14 cellular contexts compared by ENCODE assay signal in the genomic region with DNA sequence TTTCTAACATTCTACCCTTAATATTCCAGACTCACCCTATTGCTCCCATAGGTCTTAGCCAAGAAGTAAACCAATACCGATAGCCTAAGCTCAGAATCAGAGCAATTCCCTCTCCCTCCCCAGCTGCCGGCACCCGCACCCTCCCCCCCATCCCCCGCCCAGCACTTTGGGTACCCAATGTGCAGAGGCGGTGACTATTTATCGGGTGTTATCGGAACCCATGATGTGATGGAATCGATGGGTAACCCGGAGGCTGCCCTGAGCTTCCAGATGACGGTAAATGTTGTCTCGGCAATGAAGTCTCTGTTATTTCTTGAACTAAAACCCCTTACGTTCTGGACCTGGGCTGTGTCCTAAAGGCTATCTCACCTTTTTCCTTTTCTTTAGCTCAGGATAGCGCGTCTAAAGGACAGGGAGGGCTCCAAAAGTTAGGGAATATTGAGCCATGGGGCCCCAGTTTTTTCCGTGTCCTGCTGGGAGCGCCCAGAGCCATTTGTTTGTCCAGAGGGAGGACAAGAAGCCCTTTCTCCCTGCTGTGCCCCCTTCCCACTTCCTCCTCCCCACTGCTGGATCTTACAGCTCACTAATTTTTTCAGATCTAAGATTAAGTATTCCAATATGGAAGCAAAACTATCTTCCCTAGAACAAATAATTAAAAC. TPM values are rescaled to one million over a fixed set of nuclear protein-coding genes. Genes with fewer than 3 reads are reported as not detected.
DNase-seq lines count a peak whose midpoint lies in the region; TF ChIP-seq lines count a peak whose summit lies in the region.
"Had no signal": no experiment of that assay in that cellular context is flagged by ENCODE, and none has a peak within 500 bp of the region (broad histone marks: within the 10 kb centered on the region; RNA-seq: fewer than 3 reads in every experiment).

No MANE protein-coding gene starts in this region.

- peaks cover 45% of the 10 kb centered on the region for H3K4me1 Mint-ChIP-seq in neural crest cell

- intact Hi-C loops in esophagus squamous epithelium (cut with DNase I), result no loop called here

- DNase-seq in ELF-1 (ENCODE audit: low read depth, low spot score) (peak; percentile 8), NCI-H524 treated with DMSO at 0.1 percent for 48 hours (lab: John Stamatoyannopoulos, UW) (peak; percentile 25), esophagus squamous epithelium (lab: John Stamatoyannopoulos, UW) (no peak), neural crest cell (ENCODE audit: low read depth, low spot score) (no peak), KG1 (lab: John Stamatoyannopoulos, UW) (no peak), middle frontal gyrus (ENCODE audit: extremely low spot score, low spot score) (no peak), AG08396 (ENCODE audit: low spot score) (no peak)
- no peak for DNase-seq in activated CD4-positive, CD25-positive, alpha-beta regulatory T cell treated with anti-CD3 and anti-CD28 coated beads, Interleukin-2, amount 50 U/mL, for 72 hours
- DNase-seq: activated T-cell treated with anti-CD3 and anti-CD28 coated beads for 4 hours, GF-D8, immature natural killer cell had no signal

- peaks cover 80% of the 10 kb centered on the region for H3K27me3 Mint-ChIP-seq in neural crest cell (ENCODE audit: low read depth)

- no peak overlapping the region for H3K27ac Mint-ChIP-seq in neural crest cell (ENCODE audit: unreplicated experiment)
- H3K27ac Mint-ChIP-seq: immature natural killer cell; stimulated activated effector memory CD8-positive, alpha-beta T cell treated with anti-CD3 and anti-CD28 coated beads, Interleukin-12 subunit alpha, Interleukin-12 subunit beta, amount 100 ng/mL, for 72 hours had no signal

- peak overlapping the region; percentile 97 for H3K4me3 Mint-ChIP-seq in neural crest cell
- H3K4me3 Mint-ChIP-seq: stimulated activated effector memory CD8-positive, alpha-beta T cell treated with anti-CD3 and anti-CD28 coated beads, Interleukin-12 subunit alpha, Interleukin-12 subunit beta, amount 100 ng/mL, for 72 hours had no signal

- H3K36me3 ChIP-seq in esophagus squamous epithelium, result no peaks in the 10 kb centered on the region
- H3K36me3 ChIP-seq: neutrophil had no signal

- peaks cover 0 to 88% (median 15%) of the 10 kb centered on the region in 4 donors for H3K27me3 ChIP-seq in esophagus squamous epithelium

- H3K9me3 Mint-ChIP-seq in neural crest cell, result no peaks in the 10 kb centered on the region

- H3K4me3 ChIP-seq in esophagus squamous epithelium, result peak overlapping the region; percentile 12 to 66 (median 46)

- no peaks in the 10 kb centered on the region for H3K36me3 Mint-ChIP-seq in neural crest cell (ENCODE audit: low read depth)
- H3K36me3 Mint-ChIP-seq: immature natural killer cell; stimulated activated effector memory CD8-positive, alpha-beta T cell treated with anti-CD3 and anti-CD28 coated beads, Interleukin-12 subunit alpha, Interleukin-12 subunit beta, amount 100 ng/mL, for 72 hours had no signal

- peaks cover 8 to 47% (median 19%) of the 10 kb centered on the region in 3 donors for H3K4me1 ChIP-seq in esophagus squamous epithelium

- peak overlapping the region; percentile 23 to 85 (median 52) for H3K27ac ChIP-seq in esophagus squamous epithelium
- H3K27ac ChIP-seq: neutrophil had no signal

- H3K9me3 ChIP-seq in esophagus squamous epithelium, result no peaks in the 10 kb centered on the region
- H3K9me3 ChIP-seq: neutrophil had no signal

- 19 to 26% methylated on average over 6 to 7 of the region's 16 CpGs for WGBS in esophagus squamous epithelium, 2 donors

- TF ChIP-seq POLR2A in esophagus squamous epithelium (IDR thresholded peaks at IDR 0.05), result no peak

- TF ChIP-seq CTCF in esophagus squamous epithelium (IDR thresholded peaks at IDR 0.05) (no peak), neural crest cell (conservative IDR thresholded peaks at IDR 0.05) (no peak)

RNA-seq across cellular contexts. Expression of gene SLITRK3, which starts 1.6 kb away (rescaled TPM):
- total RNA-seq in esophagus squamous epithelium, result 1 to 10 TPM in 1 of 4 donors, under 1 TPM in 3; 0.08 to 5.1 (median 0.51) TPM
- total RNA-seq in neural crest cell, result 0.51 and 1.4 TPM in 2 replicates
- total RNA-seq: epithelial cell of proximal tubule had no signal

Comparison
In these comparisons a context has a peak if more than half of its experiments do, and no peak if none do; other contexts are left out.
1. DNase-seq: peak in ELF-1 (single experiment) and NCI-H524 treated with DMSO at 0.1 percent for 48 hours (single experiment); none in esophagus squamous epithelium (single experiment), neural crest cell (single experiment), activated CD4-positive, CD25-positive, alpha-beta regulatory T cell treated with anti-CD3 and anti-CD28 coated beads, Interleukin-2, amount 50 U/mL, for 72 hours (single experiment), KG1 (single experiment), middle frontal gyrus (single experiment) and AG08396 (single experiment).